In genomic region chr18:63917831-63918230, GRCh38 we compare ENCODE assay signal across 26 cellular contexts. TPM values are rescaled to one million over a fixed set of nuclear protein-coding genes. Genes with fewer than 3 reads are reported as not detected.
"Had no signal": no experiment of that assay in that cellular context is flagged by ENCODE, and none has a peak within 500 bp of the region (broad histone marks: within the 10 kb centered on the region; RNA-seq: fewer than 3 reads in every experiment).

No MANE protein-coding gene starts in this region.

- H3K27me3 ChIP-seq: ascending aorta, body of pancreas, SJSA1 had no signal

- H3K4me1 Mint-ChIP-seq: activated naive CD8-positive, alpha-beta T cell treated with anti-CD3 and anti-CD28 coated beads, Interleukin-2, amount 10 ng/mL, durations not matched to agents 7 days and 5 days; central memory CD8-positive, alpha-beta T cell; WTC11 had no signal

- H3K4me3 Mint-ChIP-seq: activated CD8-positive, alpha-beta T cell treated with anti-CD3 and anti-CD28 coated beads, Interleukin-2, amount 10 ng/mL, durations not matched to agents 7 days and 5 days; activated naive CD8-positive, alpha-beta T cell treated with anti-CD3 and anti-CD28 coated beads, Interleukin-2, amount 10 ng/mL, durations not matched to agents 7 days and 5 days; central memory CD8-positive, alpha-beta T cell; T-helper 17 cell; WTC11 had no signal

- H3K27ac ChIP-seq: ascending aorta, body of pancreas, SJSA1 had no signal

- ATAC-seq: activated CD8-positive, alpha-beta T cell treated with anti-CD3 and anti-CD28 coated beads, Interleukin-2, amount 10 ng/mL, durations not matched to agents 7 days and 5 days; body of pancreas; Panc1; Right ventricle myocardium inferior; SK-N-SH treated with all-trans-retinoic acid at 6 μM for 48 hours; T-helper 17 cell; WTC11 had no signal

- DNase-seq: activated CD4-positive, alpha-beta T cell treated with anti-CD3 and anti-CD28 coated beads for 48 hours; activated CD4-positive, alpha-beta T cell treated with anti-CD3 and anti-CD28 coated beads, Interleukin-2, amount 50 U/mL, for 4 hours; activated CD4-positive, CD25-positive, alpha-beta regulatory T cell treated with anti-CD3 and anti-CD28 coated beads, Interleukin-2, amount 50 U/mL, for 72 hours; activated CD8-positive, alpha-beta memory T cell treated with anti-CD3 and anti-CD28 coated beads, Interleukin-2, amount 50 U/mL, for 48 hours; activated CD8-positive, alpha-beta T cell treated with anti-CD3 and anti-CD28 coated beads, Interleukin-2, amount 10 ng/mL, durations not matched to agents 7 days and 5 days; activated naive CD4-positive, alpha-beta T cell treated with anti-CD3 and anti-CD28 coated beads, Interleukin-2, amount 50 U/mL, for 16 hours; activated naive CD8-positive, alpha-beta T cell treated with anti-CD3 and anti-CD28 coated beads, Interleukin-2, amount 10 ng/mL, durations not matched to agents 7 days and 5 days; activated T-cell treated with anti-CD3 and anti-CD28 coated beads, Interleukin-2, amount 50 U/mL, for 1 hour; amniotic stem cell; body of pancreas; Kasumi-1; KBM-7; NCI-H1436; NCI-H1694 treated with DMSO at 0.1 percent for 48 hours; NCI-H510A treated with DMSO at 0.1 percent for 48 hours; OCI-M1; RPMI8226; T-helper 17 cell; T-helper 9 cell had no signal

- H3K36me3 ChIP-seq: ascending aorta, SJSA1 had no signal

- H3K9me3 ChIP-seq: ascending aorta, body of pancreas, SJSA1 had no signal

- H3K4me3 ChIP-seq: ascending aorta, body of pancreas, SJSA1 had no signal

- H3K9me3 Mint-ChIP-seq: activated naive CD8-positive, alpha-beta T cell treated with anti-CD3 and anti-CD28 coated beads, Interleukin-2, amount 10 ng/mL, durations not matched to agents 7 days and 5 days; central memory CD8-positive, alpha-beta T cell; WTC11 had no signal

- H3K27ac Mint-ChIP-seq: activated CD8-positive, alpha-beta T cell treated with anti-CD3 and anti-CD28 coated beads, Interleukin-2, amount 10 ng/mL, durations not matched to agents 7 days and 5 days; activated naive CD8-positive, alpha-beta T cell treated with anti-CD3 and anti-CD28 coated beads, Interleukin-2, amount 10 ng/mL, durations not matched to agents 7 days and 5 days; T-helper 17 cell; WTC11 had no signal

- H3K4me1 ChIP-seq: ascending aorta, body of pancreas had no signal

- H3K36me3 Mint-ChIP-seq: activated naive CD8-positive, alpha-beta T cell treated with anti-CD3 and anti-CD28 coated beads, Interleukin-2, amount 10 ng/mL, durations not matched to agents 7 days and 5 days; WTC11 had no signal

RNA-seq across cellular contexts. Expression of gene SERPINB10, which starts 10.1 kb away (rescaled TPM):
- total RNA-seq: activated CD8-positive, alpha-beta T cell treated with anti-CD3 and anti-CD28 coated beads, Interleukin-2, amount 10 ng/mL, durations not matched to agents 7 days and 5 days; activated naive CD8-positive, alpha-beta T cell treated with anti-CD3 and anti-CD28 coated beads, Interleukin-2, amount 10 ng/mL, durations not matched to agents 7 days and 5 days; ascending aorta; body of pancreas; Right ventricle myocardium inferior; SJSA1; T-helper 17 cell; WTC11 had no signal

RNA-seq across cellular contexts. Expression of gene SERPINB2, which starts 30.3 kb away (rescaled TPM):
- total RNA-seq: activated CD8-positive, alpha-beta T cell treated with anti-CD3 and anti-CD28 coated beads, Interleukin-2, amount 10 ng/mL, durations not matched to agents 7 days and 5 days; ascending aorta; Right ventricle myocardium inferior; WTC11 had no signal

RNA-seq across cellular contexts. Expression of gene HMSD, which starts 31.3 kb away (rescaled TPM):
- total RNA-seq: activated naive CD8-positive, alpha-beta T cell treated with anti-CD3 and anti-CD28 coated beads, Interleukin-2, amount 10 ng/mL, durations not matched to agents 7 days and 5 days; ascending aorta; body of pancreas; Right ventricle myocardium inferior; T-helper 17 cell had no signal
